In the genomic region with DNA sequence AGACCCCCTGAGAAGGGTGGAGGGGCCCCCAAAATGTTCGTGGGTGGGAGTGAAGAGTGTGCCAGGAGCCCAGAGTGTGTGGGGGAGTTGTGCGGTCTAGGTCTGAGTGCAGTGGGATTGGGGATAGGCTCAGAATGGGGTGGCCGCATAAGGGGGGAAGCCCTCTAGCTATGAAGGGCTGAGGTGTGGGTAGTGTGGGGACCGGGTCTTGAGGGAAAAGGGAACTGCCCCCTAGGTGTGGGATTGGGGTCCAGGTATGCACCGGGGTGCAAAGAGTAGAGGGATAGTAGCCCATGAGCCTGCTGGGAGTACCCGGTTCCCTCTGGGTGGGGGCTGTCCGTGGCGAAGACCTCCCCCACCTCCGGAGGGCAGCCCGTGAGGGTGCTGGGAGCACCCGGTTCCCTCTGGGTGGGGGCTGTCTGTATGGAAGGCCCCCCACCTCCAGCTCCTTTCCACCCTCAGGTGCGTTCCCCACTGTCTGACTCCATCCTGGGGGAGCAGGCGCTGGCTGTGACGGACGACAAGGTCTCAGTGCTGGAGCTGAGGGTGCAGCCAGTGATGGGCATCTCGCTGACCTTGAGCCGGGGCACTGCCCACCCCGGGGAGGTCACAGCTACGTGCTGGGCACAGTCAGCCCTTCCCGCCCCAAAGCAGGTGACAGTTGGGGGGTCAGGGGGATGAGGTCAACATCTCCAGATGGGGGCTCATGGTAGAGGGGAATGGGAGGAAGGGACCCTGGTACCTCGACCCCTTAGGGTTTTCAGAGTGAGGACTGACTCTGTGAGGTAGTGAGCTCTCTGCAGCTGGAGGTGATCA, we compare ENCODE assay signal across 1 cellular context.
TF ChIP-seq lines count a peak whose summit lies in the region.

No MANE protein-coding gene starts in this region.

TF ChIP-seq in GM12878, 131 proteins besides CTCF, POLR2A, EP300 and RAD21:
- TF ChIP-seq, protein P1, sequence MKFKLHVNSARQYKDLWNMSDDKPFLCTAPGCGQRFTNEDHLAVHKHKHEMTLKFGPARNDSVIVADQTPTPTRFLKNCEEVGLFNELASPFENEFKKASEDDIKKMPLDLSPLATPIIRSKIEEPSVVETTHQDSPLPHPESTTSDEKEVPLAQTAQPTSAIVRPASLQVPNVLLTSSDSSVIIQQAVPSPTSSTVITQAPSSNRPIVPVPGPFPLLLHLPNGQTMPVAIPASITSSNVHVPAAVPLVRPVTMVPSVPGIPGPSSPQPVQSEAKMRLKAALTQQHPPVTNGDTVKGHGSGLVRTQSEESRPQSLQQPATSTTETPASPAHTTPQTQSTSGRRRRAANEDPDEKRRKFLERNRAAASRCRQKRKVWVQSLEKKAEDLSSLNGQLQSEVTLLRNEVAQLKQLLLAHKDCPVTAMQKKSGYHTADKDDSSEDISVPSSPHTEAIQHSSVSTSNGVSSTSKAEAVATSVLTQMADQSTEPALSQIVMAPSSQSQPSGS (IDR thresholded peaks at IDR 0.05; ENCODE audit: low read length): 0 out of 2 replicates have a peak, but pooled peaks have one; percentile 15
- TF ChIP-seq, protein P2, sequence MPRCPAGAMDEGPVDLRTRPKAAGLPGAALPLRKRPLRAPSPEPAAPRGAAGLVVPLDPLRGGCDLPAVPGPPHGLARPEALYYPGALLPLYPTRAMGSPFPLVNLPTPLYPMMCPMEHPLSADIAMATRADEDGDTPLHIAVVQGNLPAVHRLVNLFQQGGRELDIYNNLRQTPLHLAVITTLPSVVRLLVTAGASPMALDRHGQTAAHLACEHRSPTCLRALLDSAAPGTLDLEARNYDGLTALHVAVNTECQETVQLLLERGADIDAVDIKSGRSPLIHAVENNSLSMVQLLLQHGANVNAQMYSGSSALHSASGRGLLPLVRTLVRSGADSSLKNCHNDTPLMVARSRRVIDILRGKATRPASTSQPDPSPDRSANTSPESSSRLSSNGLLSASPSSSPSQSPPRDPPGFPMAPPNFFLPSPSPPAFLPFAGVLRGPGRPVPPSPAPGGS (IDR thresholded peaks at IDR 0.05; ENCODE audit: borderline replicate concordance, insufficient read depth, low read depth, low read length, poor library complexity, severe bottlenecking): peak; percentile 76
- TF ChIP-seq POLR2AphosphoS5 (IDR thresholded peaks at IDR 0.05; ENCODE audit: low read length) (peak; percentile 42; the same call in 1 of the 2 replicates), STAT3 (IDR thresholded peaks at IDR 0.05; ENCODE audit: low read depth, low read length) (no peak)
